In the genomic region with DNA sequence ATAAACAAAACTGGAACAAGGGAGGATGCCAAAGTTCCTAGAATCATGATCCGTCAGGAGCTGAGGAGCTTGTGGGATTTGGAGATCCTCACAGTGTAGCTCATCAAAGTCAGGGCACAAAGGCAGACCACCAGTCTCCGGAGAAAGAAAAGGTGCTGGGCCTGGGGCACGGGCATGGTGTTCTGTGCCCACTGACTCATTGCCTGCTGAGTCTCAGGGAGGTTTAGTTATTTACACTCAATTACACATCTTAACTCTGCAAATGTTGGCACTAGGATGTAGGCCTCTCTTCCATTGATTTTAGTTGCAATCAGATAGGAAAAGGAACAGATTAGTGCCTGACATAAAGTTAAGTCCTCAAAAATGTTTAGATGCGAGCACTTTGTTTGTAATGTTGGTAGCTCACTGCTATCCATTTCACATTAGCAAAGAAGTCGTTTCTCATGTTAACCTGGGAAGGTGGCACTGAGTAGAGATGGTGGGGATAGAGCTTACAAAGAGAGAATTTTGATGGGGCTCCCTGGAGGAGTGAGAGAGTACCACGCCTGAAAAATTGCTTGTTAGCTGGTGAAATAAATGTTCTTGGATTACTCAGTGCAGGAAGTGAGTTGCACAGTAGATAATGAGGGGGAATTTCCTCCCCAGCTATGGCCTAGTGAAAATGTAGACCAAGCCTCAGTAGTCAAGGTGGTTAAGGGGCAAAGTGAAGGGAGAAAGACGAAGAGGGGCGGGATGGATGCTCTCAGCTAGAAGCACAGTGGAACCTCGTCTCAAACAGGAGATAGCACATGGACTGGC, we compare ENCODE assay signal across 13 cellular contexts.
DNase-seq lines count a peak whose midpoint lies in the region; ATAC-seq and TF ChIP-seq lines count a peak whose summit lies in the region.
"Had no signal": no experiment of that assay in that cellular context is flagged by ENCODE, and none has a peak within 500 bp of the region (broad histone marks: within the 10 kb centered on the region; RNA-seq: fewer than 3 reads in every experiment).

No MANE protein-coding gene starts in this region.

- peak overlapping the region; percentile 7 for H2AFZ ChIP-seq in osteoblast (ENCODE audit: low read length)
- H2AFZ ChIP-seq: GM23338 had no signal

- H3K27me3 ChIP-seq in osteoblast (ENCODE audit: insufficient read depth, low read length): no peaks in the 10 kb centered on the region
- H3K27me3 ChIP-seq: right lobe of liver had no signal

- H3K9me3 ChIP-seq in osteoblast (ENCODE audit: low read depth, low read length): no peaks in the 10 kb centered on the region
- H3K9me3 ChIP-seq: right lobe of liver had no signal

- H3K27ac ChIP-seq in osteoblast (ENCODE audit: low read depth, low read length): peak overlapping the region; percentile 72
- H3K27ac ChIP-seq: right lobe of liver had no signal

- no peaks in the 10 kb centered on the region for H3K79me2 ChIP-seq in osteoblast (ENCODE audit: insufficient read depth, low read length)

- peak; percentile 63 for DNase-seq in EH (ENCODE audit: low read depth)
- DNase-seq in NCI-H69 (lab: John Stamatoyannopoulos, UW): peak; percentile 14
- peak; percentile 72 for DNase-seq in dermis blood vessel endothelial cell
- DNase-seq in osteoblast (ENCODE audit: insufficient read length, low spot score, missing footprints): no peak
- no peak for DNase-seq in NK-92 treated with Interleukin-12 subunit alpha and Interleukin-12 subunit beta, amount 100 ng/mL, for 24 hours (lab: John Stamatoyannopoulos, UW)
- DNase-seq in GM19238 (ENCODE audit: insufficient read length, low spot score): no peak
- DNase-seq in posterior vena cava (ENCODE audit: low spot score): no peak
- DNase-seq: CD4-positive, alpha-beta T cell; left colon; NCI-H1105; right lobe of liver had no signal

- peaks cover 43% of the 10 kb centered on the region for H3K4me1 ChIP-seq in osteoblast (ENCODE audit: insufficient read depth, low read length)
- H3K4me1 ChIP-seq: right lobe of liver had no signal

- no peaks in the 10 kb centered on the region for H3K36me3 ChIP-seq in osteoblast (ENCODE audit: insufficient read depth, low read length)
- H3K36me3 ChIP-seq: right lobe of liver had no signal

- intact Hi-C loops in posterior vena cava (cut with DNase I): no loop called here

- no peaks in the 10 kb centered on the region for H4K20me1 ChIP-seq in osteoblast (ENCODE audit: insufficient read depth, low read length)

- H3K4me2 ChIP-seq in osteoblast (ENCODE audit: insufficient read depth, low read length): no peak overlapping the region
- H3K4me2 ChIP-seq: GM23338 had no signal

- no peak for TF ChIP-seq CTCF in osteoblast (IDR thresholded peaks at IDR 0.05; ENCODE audit: extremely low read depth, low read depth, low read length)

- no peak overlapping the region for H3K4me3 ChIP-seq in osteoblast (ENCODE audit: insufficient read depth, low read length)
- H3K4me3 ChIP-seq: GM23338, right lobe of liver had no signal

- no peak for ATAC-seq in GM18517 (IDR thresholded peaks at IDR 0.05; ENCODE audit: unreplicated experiment)
- ATAC-seq: GM23338, left colon had no signal

Comparison
In these comparisons a context has a peak if more than half of its experiments do, and no peak if none do; other contexts are left out.
1. DNase-seq: peak in EH (single experiment), NCI-H69 (single experiment) and dermis blood vessel endothelial cell (single experiment); none in osteoblast (single experiment), NK-92 treated with Interleukin-12 subunit alpha and Interleukin-12 subunit beta, amount 100 ng/mL, for 24 hours (single experiment), GM19238 (single experiment) and posterior vena cava (single experiment).